In the genomic region with DNA sequence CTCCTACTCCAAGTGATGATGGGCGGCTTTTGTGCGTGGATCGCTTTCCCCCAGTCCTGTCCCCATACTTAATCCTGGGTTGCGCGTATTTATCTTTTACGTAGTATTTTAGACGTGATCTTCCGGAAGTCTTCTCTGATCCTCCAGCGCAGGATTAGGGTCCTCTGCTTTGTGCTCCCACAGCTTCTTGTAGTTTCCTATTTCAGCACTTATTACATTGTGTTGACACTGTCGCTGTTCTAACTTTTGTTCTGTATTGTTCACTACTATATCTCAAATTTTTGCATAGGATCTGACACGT, we compare ENCODE assay signal across 8 cellular contexts. TPM values are rescaled to one million over a fixed set of nuclear protein-coding genes. Genes with fewer than 3 reads are reported as not detected.
DNase-seq lines count a peak whose midpoint lies in the region; ATAC-seq and TF ChIP-seq lines count a peak whose summit lies in the region.

No MANE protein-coding gene starts in this region.

- no peak for ATAC-seq in HG03139 (IDR thresholded peaks at IDR 0.05; ENCODE audit: unreplicated experiment)

- CTCF ChIA-PET in AG04450 (lab: Charles Lee) (interaction anchor here (0.6 to 2.0 kb wide), 7 partner anchors 9 to 504 kb away, joined by 3 to 12 read pairs (median 5); a partner anchor contains a TSS), MCF 10A (lab: Yijun Ruan, JAX) (interaction anchor here (0.5 to 5.7 kb wide), 10 partner anchors 9 to 276 kb away, joined by 3 to 42 read pairs (median 5); a partner anchor contains a TSS)

- no peaks in the 10 kb centered on the region for H3K27me3 ChIP-seq in AG04450 (ENCODE audit: control insufficient read depth, insufficient read depth, low read length)
- H3K27me3 ChIP-seq in mucosa of rectum (ENCODE audit: control insufficient read depth in 2 of 2, insufficient read depth in 2 of 2, low read length in 2 of 2): no peaks in the 10 kb centered on the region

- peaks cover 52% of the 10 kb centered on the region for H3K36me3 Mint-ChIP-seq in HFFc6 (ENCODE audit: low read depth)
- peaks cover 80% of the 10 kb centered on the region for H3K36me3 Mint-ChIP-seq in MCF 10A (ENCODE audit: insufficient read depth, unreplicated experiment)

- intact Hi-C loops in MCF 10A (cut with micrococcal nuclease): loop anchor here (5.0 kb wide), 1 partner anchor 64 kb away; no protein-coding TSS in a partner anchor

- POLR2A ChIA-PET in AG04450 (lab: Yijun Ruan, JAX) (interaction anchor here (0.5 to 2.0 kb wide), 20 partner anchors 9 to 376 kb away, joined by 3 to 25 read pairs (median 4); a partner anchor contains a TSS), MCF 10A (lab: Yijun Ruan, JAX) (interaction anchor here (0.6 to 8.2 kb wide), 54 partner anchors 8 to 989 kb away, joined by 3 to 169 read pairs (median 6); a partner anchor contains a TSS)

- H3K27ac Mint-ChIP-seq in HFFc6: peak overlapping the region; percentile 98
- peak overlapping the region; percentile 93 for H3K27ac Mint-ChIP-seq in MCF 10A (ENCODE audit: low read depth, unreplicated experiment)

- no peaks in the 10 kb centered on the region for H3K9me3 ChIP-seq in AG04450 (ENCODE audit: control insufficient read depth, insufficient read depth, low read length)
- H3K9me3 ChIP-seq in mucosa of rectum (ENCODE audit: control insufficient read depth in 2 of 2, low read length in 2 of 2): no peaks in the 10 kb centered on the region

- BruUV-seq in MCF 10A (replicated peaks; lab: Mats Ljungman, UMichigan): TSS peak; percentile 74

- H3K9me3 Mint-ChIP-seq in HFFc6 (no peaks in the 10 kb centered on the region), MCF 10A (ENCODE audit: unreplicated experiment) (no peaks in the 10 kb centered on the region)

- H3K27ac ChIP-seq in AG04450 (ENCODE audit: low read depth, low read length) (peak overlapping the region; percentile 55), mucosa of rectum (ENCODE audit: low read depth in 2 of 2, low read length in 2 of 2) (peak overlapping the region; percentile 87 to 90)

- peaks cover 3% of the 10 kb centered on the region for H3K27me3 Mint-ChIP-seq in HFFc6 (ENCODE audit: insufficient read depth)
- H3K27me3 Mint-ChIP-seq in MCF 10A (ENCODE audit: insufficient read depth, unreplicated experiment): no peaks in the 10 kb centered on the region

- DNase-seq in AG04450 (ENCODE audit: low read depth, low spot score) (no peak), HFFc6 (no peak), MCF 10A (ENCODE audit: unreplicated experiment) (no peak), OCI-M1 (lab: John Stamatoyannopoulos, UW) (no peak), superior temporal gyrus (ENCODE audit: extremely low spot score) (no peak), pons (ENCODE audit: low spot score) (no peak)

- TF ChIP-seq CTCF in AG04450 (IDR thresholded peaks at IDR 0.05; ENCODE audit: low read depth, low read length) (no peak), HFFc6 (IDR thresholded peaks at IDR 0.05) (no peak), MCF 10A (IDR thresholded peaks at IDR 0.05; ENCODE audit: unreplicated experiment) (no peak)

- peak overlapping the region; percentile 99 for H3K4me3 Mint-ChIP-seq in HFFc6
- H3K4me3 Mint-ChIP-seq in MCF 10A (ENCODE audit: unreplicated experiment): peak overlapping the region; percentile 86

- peaks cover 41 to 51% of the 10 kb centered on the region in 2 donors for H3K36me3 ChIP-seq in mucosa of rectum (ENCODE audit: control insufficient read depth in 2 of 2, insufficient read depth in 2 of 2, low read length in 2 of 2)

- peak overlapping the region; percentile 93 for H3K4me3 ChIP-seq in AG04450 (ENCODE audit: low read depth, low read length)
- H3K4me3 ChIP-seq in mucosa of rectum (ENCODE audit: low read length in 2 of 2): peak overlapping the region; percentile 93 to 99

- peaks cover 17% of the 10 kb centered on the region for H3K4me1 Mint-ChIP-seq in HFFc6 (ENCODE audit: low read depth)
- H3K4me1 Mint-ChIP-seq in MCF 10A (ENCODE audit: insufficient read depth, unreplicated experiment): peaks cover 7% of the 10 kb centered on the region

- peak overlapping the region; percentile 91 for H3K9ac ChIP-seq in mucosa of rectum (ENCODE audit: low read depth in 1 of 2, low read length in 2 of 2)

- H3K4me1 ChIP-seq in mucosa of rectum (ENCODE audit: control insufficient read depth in 2 of 2, insufficient read depth in 2 of 2, low read length in 2 of 2): peaks cover 13% of the 10 kb centered on the region in 2 donors

RNA-seq across cellular contexts. Expression of a gene that starts 0.5 kb away (rescaled TPM):
- polyA plus RNA-seq in AG04450 (2011; rRNA removed): 118 and 136 TPM in 2 replicates
- polyA minus RNA-seq in AG04450 (2011; rRNA and poly(A)+ RNA removed): 81.9 and 87.3 TPM in 2 replicates
- total RNA-seq in HFFc6 (2021; fragmentation: NEBNext Ultra II Directional; extraction: Animal tissue kit (Norgen Biotek cat#: 25700)): 100 to 1,000 TPM in 4 of 6 experiments, 10 to 100 TPM in 2; 83.3 to 116 (median 109) TPM
- 128 and 160 TPM in 2 replicates for total RNA-seq in MCF 10A (2022)

RNA-seq across cellular contexts. Expression of a gene that starts 0.7 kb away (rescaled TPM):
- 64.0 and 85.6 TPM in 2 replicates for polyA plus RNA-seq in AG04450 (2011; rRNA removed)
- polyA minus RNA-seq in AG04450 (2011; rRNA and poly(A)+ RNA removed): 6.5 and 12.8 TPM in 2 replicates
- total RNA-seq in HFFc6 (2021; fragmentation: NEBNext Ultra II Directional; extraction: Animal tissue kit (Norgen Biotek cat#: 25700)): 10 to 100 TPM; 60.5 to 73.9 (median 67.0) TPM
- 63.2 and 82.2 TPM in 2 replicates for total RNA-seq in MCF 10A (2022)

RNA-seq across cellular contexts. Expression of a gene that starts 8.8 kb away (rescaled TPM):
- polyA plus RNA-seq in AG04450 (2011; rRNA removed): 5.0 and 5.7 TPM in 2 replicates
- 5.2 and 8.5 TPM in 2 replicates for polyA minus RNA-seq in AG04450 (2011; rRNA and poly(A)+ RNA removed)
- 1 to 10 TPM; 3.6 to 7.2 (median 6.1) TPM for total RNA-seq in HFFc6 (2021; fragmentation: NEBNext Ultra II Directional; extraction: Animal tissue kit (Norgen Biotek cat#: 25700))
- total RNA-seq in MCF 10A (2022): 15.7 and 17.2 TPM in 2 replicates

RNA-seq across cellular contexts. Expression of a gene that starts 15.1 kb away (rescaled TPM):
- polyA plus RNA-seq in AG04450 (2011; rRNA removed): 0.29 and 0.71 TPM in 2 replicates
- polyA minus RNA-seq in AG04450 (2011; rRNA and poly(A)+ RNA removed): 0.13 TPM in 1 of 2 replicates, not detected in the other
- total RNA-seq in HFFc6 (2021; fragmentation: NEBNext Ultra II Directional; extraction: Animal tissue kit (Norgen Biotek cat#: 25700)): 1 to 10 TPM in 5 of 6 experiments, under 1 TPM in 1; 0.84 to 1.9 (median 1.3) TPM
- 0.79 and 2.2 TPM in 2 replicates for total RNA-seq in MCF 10A (2022)

RNA-seq across cellular contexts. Expression of a gene that starts 16.6 kb away (rescaled TPM):
- polyA plus RNA-seq in AG04450 (2011; rRNA removed): 13.6 and 14.3 TPM in 2 replicates
- 19.2 and 22.8 TPM in 2 replicates for polyA minus RNA-seq in AG04450 (2011; rRNA and poly(A)+ RNA removed)
- 10 to 100 TPM; 23.7 to 28.3 (median 25.8) TPM for total RNA-seq in HFFc6 (2021; fragmentation: NEBNext Ultra II Directional; extraction: Animal tissue kit (Norgen Biotek cat#: 25700))
- total RNA-seq in MCF 10A (2022): 35.0 and 36.4 TPM in 2 replicates
